Comparison of ENCODE assay signal across 14 cellular contexts in the genomic region with DNA sequence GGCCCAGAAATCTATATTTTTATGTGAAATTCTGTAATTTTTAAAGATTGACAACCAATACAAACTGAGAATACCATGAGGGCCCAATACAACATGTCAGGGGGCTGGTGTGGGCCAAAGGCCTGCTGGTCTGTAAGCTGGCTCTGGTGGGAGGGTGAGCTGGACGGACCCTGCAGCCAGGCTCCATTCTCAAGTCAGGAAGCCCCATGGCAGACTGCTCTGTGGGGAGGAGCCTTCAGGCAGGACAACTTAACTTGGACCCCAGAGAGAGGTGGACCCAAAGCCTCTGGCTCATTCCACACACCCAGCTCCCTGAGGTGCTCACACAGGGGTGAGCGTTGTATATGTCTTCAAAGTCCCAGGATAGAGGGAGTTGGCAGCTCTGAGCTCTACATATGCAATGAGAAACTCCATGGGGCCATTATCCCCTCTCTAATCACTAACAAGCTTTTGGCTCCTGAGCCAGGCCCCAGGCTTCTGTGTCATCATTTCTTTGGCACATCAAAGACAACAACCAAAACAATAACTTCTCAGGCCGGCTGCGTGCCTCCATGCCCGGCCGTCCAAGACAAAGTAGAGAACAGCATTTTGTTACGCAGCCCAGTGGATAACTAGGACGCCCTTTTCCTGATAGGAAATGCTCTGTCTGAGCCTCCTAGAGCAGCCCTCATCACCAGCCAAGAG. TPM values are rescaled to one million over a fixed set of nuclear protein-coding genes. Genes with fewer than 3 reads are reported as not detected.
DNase-seq lines count a peak whose midpoint lies in the region; ATAC-seq and TF ChIP-seq lines count a peak whose summit lies in the region.
"Had no signal": no experiment of that assay in that cellular context is flagged by ENCODE, and none has a peak within 500 bp of the region (broad histone marks: within the 10 kb centered on the region; RNA-seq: fewer than 3 reads in every experiment).

No MANE protein-coding gene starts in this region.

- H3K4me1 Mint-ChIP-seq in neural crest cell = peaks cover 16% of the 10 kb centered on the region
- peaks cover 41% of the 10 kb centered on the region for H3K4me1 Mint-ChIP-seq in osteocyte (ENCODE audit: unreplicated experiment)

- no peaks in the 10 kb centered on the region for H3K36me3 Mint-ChIP-seq in neural crest cell (ENCODE audit: low read depth)
- no peaks in the 10 kb centered on the region for H3K36me3 Mint-ChIP-seq in osteocyte (ENCODE audit: unreplicated experiment)

- DNase-seq in cardiac septum (ENCODE audit: low spot score) = peak; percentile 66
- DNase-seq in Right ventricle myocardium superior = no peak
- DNase-seq in fibroblast of the aortic adventitia (ENCODE audit: low read depth) = peak; percentile 76
- no peak for DNase-seq in neural crest cell (ENCODE audit: low read depth, low spot score)
- no peak for DNase-seq in RWPE1 (ENCODE audit: low spot score)
- no peak for DNase-seq in osteocyte (ENCODE audit: extremely low spot score, unreplicated experiment)
- DNase-seq in NCI-H1105 treated with DMSO at 0.1 percent for 48 hours (lab: John Stamatoyannopoulos, UW) = no peak
- DNase-seq: Calu3, NCI-H1694, NCI-H526 treated with DMSO at 0.1 percent for 48 hours, SHP77 treated with DMSO at 0.1 percent for 48 hours had no signal

- no peak overlapping the region for H3K4me3 ChIP-seq in fibroblast of the aortic adventitia (ENCODE audit: low read depth, low read length)
- H3K4me3 ChIP-seq: hepatocyte had no signal

- POLR2A ChIA-PET in RWPE1 (lab: Yijun Ruan, JAX; ENCODE audit: low non-redundant PET) = interaction anchor here (0.6 kb wide), 1 partner anchor 317 kb away, joined by 4 read pairs; no protein-coding TSS in a partner anchor

- no peak for TF ChIP-seq CTCF in fibroblast of the aortic adventitia (IDR thresholded peaks at IDR 0.05; ENCODE audit: insufficient read depth, low read length)
- no peak for TF ChIP-seq CTCF in neural crest cell (conservative IDR thresholded peaks at IDR 0.05)
- TF ChIP-seq CTCF in RWPE1 (conservative IDR thresholded peaks at IDR 0.05; ENCODE audit: low read depth) = no peak
- TF ChIP-seq CTCF in osteocyte (IDR thresholded peaks at IDR 0.05) = no peak

- intact Hi-C loops in cardiac septum (cut with DNase I) = loop anchor here (10.0 kb wide), 1 partner anchor 94 kb away; a partner anchor contains a TSS
- intact Hi-C loops in Right ventricle myocardium superior (cut with DNase I) = no loop called here

- H3K27me3 Mint-ChIP-seq in neural crest cell (ENCODE audit: low read depth) (no peaks in the 10 kb centered on the region), osteocyte (ENCODE audit: unreplicated experiment) (no peaks in the 10 kb centered on the region)

- no peak overlapping the region for H3K27ac ChIP-seq in RWPE1
- H3K27ac ChIP-seq: hepatocyte had no signal

- H3K27ac Mint-ChIP-seq in neural crest cell (ENCODE audit: unreplicated experiment) (peak overlapping the region; percentile 50), osteocyte (ENCODE audit: unreplicated experiment) (no peak overlapping the region)

- CTCF ChIA-PET in RWPE1 (lab: Yijun Ruan, JAX) = no interaction called here

- H3K4me3 Mint-ChIP-seq in neural crest cell = peak overlapping the region; percentile 61
- no peak overlapping the region for H3K4me3 Mint-ChIP-seq in osteocyte (ENCODE audit: unreplicated experiment)

- no peaks in the 10 kb centered on the region for H3K9me3 Mint-ChIP-seq in neural crest cell
- no peaks in the 10 kb centered on the region for H3K9me3 Mint-ChIP-seq in osteocyte (ENCODE audit: unreplicated experiment)

- no peak for ATAC-seq in Right ventricle myocardium superior (ENCODE audit: poor library complexity)
- ATAC-seq in GM18870 (IDR thresholded peaks at IDR 0.05; ENCODE audit: unreplicated experiment) = no peak

RNA-seq across cellular contexts. Expression of a gene that starts 6.4 kb away (rescaled TPM):
- total RNA-seq in cardiac septum = 45.2 TPM
- total RNA-seq in Right ventricle myocardium superior = 26.3 TPM
- total RNA-seq in fibroblast of the aortic adventitia (ENCODE audit: low replicate concordance) = 22.7 and 43.0 TPM in 2 replicates
- total RNA-seq in neural crest cell = 71.1 and 71.4 TPM in 2 replicates
- total RNA-seq in osteocyte = 57.9 and 60.2 TPM in 2 replicates

RNA-seq across cellular contexts. Expression of a gene that starts 23.4 kb away (rescaled TPM):
- total RNA-seq in cardiac septum (not detected), Right ventricle myocardium superior (0.08 TPM), fibroblast of the aortic adventitia (ENCODE audit: low replicate concordance) (1.2 TPM in 1 of 2 replicates, not detected in the other), neural crest cell (not detected in 2 replicates), osteocyte (not detected in 2 replicates)

RNA-seq across cellular contexts. Expression of a gene that starts 33.3 kb away (rescaled TPM):
- total RNA-seq in cardiac septum = 10.9 TPM
- total RNA-seq in Right ventricle myocardium superior = 9.1 TPM
- total RNA-seq in fibroblast of the aortic adventitia (ENCODE audit: low replicate concordance) = 12.7 and 29.2 TPM in 2 replicates
- total RNA-seq in neural crest cell = 22.6 and 23.8 TPM in 2 replicates
- total RNA-seq in osteocyte = 15.3 and 21.9 TPM in 2 replicates

RNA-seq across cellular contexts. Expression of a gene that starts 42.5 kb away (rescaled TPM):
- total RNA-seq in cardiac septum (0.08 TPM), Right ventricle myocardium superior (0.13 TPM), fibroblast of the aortic adventitia (ENCODE audit: low replicate concordance) (not detected in 2 replicates), neural crest cell (not detected in 2 replicates), osteocyte (not detected in 2 replicates)
- total RNA-seq: mononuclear cell had no signal

RNA-seq across cellular contexts. Expression of a gene that starts 59.8 kb away (rescaled TPM):
- total RNA-seq in cardiac septum = 4.7 TPM
- 3.6 TPM for total RNA-seq in Right ventricle myocardium superior
- total RNA-seq in fibroblast of the aortic adventitia (ENCODE audit: low replicate concordance) = 1.2 and 7.6 TPM in 2 replicates
- 5.7 and 6.5 TPM in 2 replicates for total RNA-seq in neural crest cell
- total RNA-seq in osteocyte = 3.2 and 4.5 TPM in 2 replicates

Comparison
In these comparisons a context has a peak if more than half of its experiments do, and no peak if none do; other contexts are left out.
1. DNase-seq: peak in cardiac septum (single experiment) and fibroblast of the aortic adventitia (single experiment); none in Right ventricle myocardium superior (single experiment), neural crest cell (single experiment), RWPE1 (single experiment), osteocyte (single experiment) and NCI-H1105 treated with DMSO at 0.1 percent for 48 hours (single experiment).